Comparison of ENCODE assay signal across 27 cellular contexts in the genomic region with DNA sequence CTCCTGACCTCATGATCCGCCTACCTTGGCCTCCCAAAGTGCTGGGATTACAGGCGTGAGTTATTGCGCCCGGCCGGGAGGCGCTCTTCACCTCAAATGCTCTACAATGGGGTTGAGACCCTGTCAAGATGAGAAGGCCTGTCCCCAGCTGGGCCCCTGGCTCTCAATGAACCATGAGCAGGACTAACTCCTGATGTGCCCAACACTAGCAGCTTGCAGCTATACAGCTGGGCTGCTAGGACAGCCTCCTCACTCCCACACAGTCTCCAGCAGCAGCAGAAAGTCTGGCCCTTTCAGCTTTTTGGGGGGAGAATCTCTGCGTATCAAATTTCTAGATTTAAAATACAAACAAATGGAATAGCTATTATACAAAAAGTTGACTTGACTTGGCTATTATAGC. TPM values are rescaled to one million over a fixed set of nuclear protein-coding genes. Genes with fewer than 3 reads are reported as not detected.
DNase-seq lines count a peak whose midpoint lies in the region; ATAC-seq and TF ChIP-seq lines count a peak whose summit lies in the region.
"Had no signal": no experiment of that assay in that cellular context is flagged by ENCODE, and none has a peak within 500 bp of the region (broad histone marks: within the 10 kb centered on the region; RNA-seq: fewer than 3 reads in every experiment).

No MANE protein-coding gene starts in this region.

- no peak overlapping the region for H2AK9ac ChIP-seq in IMR-90 (replicated peaks; ENCODE audit: low read depth, low read length, poor library complexity)

- H2AFZ ChIP-seq in IMR-90 (replicated peaks; ENCODE audit: low read length, poor library complexity), result no peak overlapping the region

- peak; percentile 77 for ATAC-seq in IMR-90 (ENCODE audit: low read depth)
- ATAC-seq: activated CD4-positive, alpha-beta T cell treated with anti-CD3 and anti-CD28 coated beads for 36 hours; activated CD8-positive, alpha-beta T cell treated with anti-CD3 and anti-CD28 coated beads for 36 hours; mucosa of descending colon; natural killer cell treated with Interleukin-12 subunit alpha and Interleukin-12 subunit beta and Interleukin-15 and Interleukin-18, amount 100 ng/mL, for 72 hours; Panc1; SK-N-SH treated with all-trans-retinoic acid at 6 μM for 48 hours; stimulated activated effector memory CD8-positive, alpha-beta T cell treated with anti-CD3 and anti-CD28 coated beads, Interleukin-12 subunit alpha, Interleukin-12 subunit beta, amount 100 ng/mL, for 72 hours; T-helper 17 cell had no signal

- no CpG with 5 or more reads among the region's 7 CpGs for WGBS in IMR-90 (ENCODE audit: extremely low coverage in 2 of 2, insufficient read length in 1 of 2), 2 experiments
- no CpG with 5 or more reads among the region's 7 CpGs for WGBS in mesendoderm (ENCODE audit: extremely low coverage, insufficient coverage, low lambda C conversion rate)

- H3K36me3 ChIP-seq in IMR-90 (ENCODE audit: control insufficient read depth, insufficient read depth, low read length) (peaks cover 6% of the 10 kb centered on the region), mesendoderm (ENCODE audit: control insufficient read depth, insufficient read depth, low read length) (no peaks in the 10 kb centered on the region)

- H3K9me1 ChIP-seq in IMR-90 (ENCODE audit: insufficient read depth, low read length), result no peaks in the 10 kb centered on the region; the same call in 1 of the 2 replicates

- intact Hi-C loops in IMR-90 (cut with micrococcal nuclease), result no loop called here

- CTCF ChIA-PET in IMR-90 (lab: Yijun Ruan, JAX), result interaction anchor here (0.6 to 1.1 kb wide), 5 partner anchors 20 to 127 kb away, joined by 3 to 5 read pairs (median 3); no protein-coding TSS in a partner anchor

- dilution Hi-C loops in IMR-90 (cut with HindIII; ENCODE audit: low sequenced_read_pairs, unreplicated experiment), result no loop called here

- H3K4me1 ChIP-seq in IMR-90 (ENCODE audit: control insufficient read depth, insufficient read depth, low read length) (no peaks in the 10 kb centered on the region; the same call in 1 of the 2 replicates), mesendoderm (ENCODE audit: control insufficient read depth, low read depth, low read length) (no peaks in the 10 kb centered on the region)
- H3K4me1 ChIP-seq: Caco-2, esophagus squamous epithelium, upper lobe of left lung had no signal

- H4K8ac ChIP-seq in IMR-90 (ENCODE audit: low read depth in 2 of 2, low read length in 2 of 2) (no peak overlapping the region), mesendoderm (ENCODE audit: low read depth, low read length) (no peak overlapping the region)

- H3K4ac ChIP-seq in IMR-90 (ENCODE audit: low read depth, low read length) (no peak overlapping the region), mesendoderm (ENCODE audit: low read depth, low read length) (no peak overlapping the region)

- H3K9ac ChIP-seq in IMR-90 (ENCODE audit: low read depth, low read length) (no peak overlapping the region), mesendoderm (ENCODE audit: low read length) (no peak overlapping the region)

- H3K14ac ChIP-seq in IMR-90 (replicated peaks; ENCODE audit: low read depth, low read length), result no peak overlapping the region

- H3K27me3 ChIP-seq in IMR-90 (ENCODE audit: control insufficient read depth, insufficient read depth, low read length) (no peaks in the 10 kb centered on the region), mesendoderm (ENCODE audit: insufficient read depth, low read length, poor library complexity) (no peaks in the 10 kb centered on the region)
- H3K27me3 ChIP-seq: esophagus squamous epithelium, upper lobe of left lung had no signal

- H2BK20ac ChIP-seq in IMR-90 (ENCODE audit: low read depth, low read length), result no peak overlapping the region

- H4K5ac ChIP-seq in IMR-90 (ENCODE audit: low read depth, low read length) (no peak overlapping the region), mesendoderm (ENCODE audit: low read length) (no peak overlapping the region)

- H3K4me3 ChIP-seq in IMR-90 (ENCODE audit: insufficient read depth, low read depth, low read length) (no peak overlapping the region), mesendoderm (ENCODE audit: low read length) (no peak overlapping the region)
- H3K4me3 ChIP-seq: esophagus squamous epithelium, mucosa of descending colon, upper lobe of left lung had no signal

- POLR2A ChIA-PET in IMR-90 (lab: Charles Lee; ENCODE audit: unreplicated experiment), result no interaction called here

- DNase-seq in DMS153 (lab: John Stamatoyannopoulos, UW) (peak; percentile 8), DMS153 treated with DMSO at 0.1 percent for 48 hours (lab: John Stamatoyannopoulos, UW; ENCODE audit: unreplicated experiment) (no peak), IMR-90 (peak; percentile 37), NCI-H345 treated with DMSO at 0.1 percent for 48 hours (lab: John Stamatoyannopoulos, UW; ENCODE audit: unreplicated experiment) (peak; percentile 17), mesendoderm (peak; percentile 5), T-helper 2 cell (no peak), OCI-M2 (lab: John Stamatoyannopoulos, UW; ENCODE audit: unreplicated experiment) (no peak), cerebellum (ENCODE audit: low spot score) (no peak)
- DNase-seq: activated CD4-positive, alpha-beta T cell treated with anti-CD3 and anti-CD28 coated beads for 36 hours; activated CD8-positive, alpha-beta memory T cell treated with anti-CD3 and anti-CD28 coated beads, Interleukin-2, amount 50 U/mL, for 48 hours; activated CD8-positive, alpha-beta T cell treated with anti-CD3 and anti-CD28 coated beads for 36 hours; activated naive CD4-positive, alpha-beta T cell treated with Interleukin-2 at 50 U/mL for 16 hours; Caco-2; DND-41; esophagus squamous epithelium; GF-D8; MM.1S; mucosa of descending colon; Right ventricle myocardium superior; stimulated activated CD4-positive, alpha-beta T cell treated with anti-CD3 and anti-CD28 coated beads, Interleukin-15, amount 100 ng/mL, for 24 hours; T-helper 17 cell; upper lobe of left lung had no signal

- H3K9me3 ChIP-seq in IMR-90 (ENCODE audit: control insufficient read depth, insufficient read depth, low read length), result no peaks in the 10 kb centered on the region
- H3K9me3 ChIP-seq: Caco-2, esophagus squamous epithelium, mucosa of descending colon, upper lobe of left lung had no signal

- TF ChIP-seq RAD21 in IMR-90 (IDR thresholded peaks at IDR 0.05; ENCODE audit: low read length), result no peak

- TF ChIP-seq CTCF in IMR-90 (conservative IDR thresholded peaks at IDR 0.05; ENCODE audit: low read depth, low read length), result no peak

- H4K91ac ChIP-seq in IMR-90 (ENCODE audit: insufficient read depth, low read depth, low read length), result no peak overlapping the region

- H3K56ac ChIP-seq in IMR-90 (ENCODE audit: extremely low read depth, insufficient read depth, low read length) (no peak overlapping the region), mesendoderm (ENCODE audit: low read length) (peak overlapping the region; percentile 44)

- in situ Hi-C loops in IMR-90 (cut with MboI; ENCODE audit: low sequenced_read_pairs), result no loop called here

- no peak overlapping the region for H3K4me2 ChIP-seq in IMR-90 (ENCODE audit: low read depth, low read length)
- no peak overlapping the region for H3K4me2 ChIP-seq in mesendoderm (ENCODE audit: low read length)

- H2BK15ac ChIP-seq in IMR-90 (ENCODE audit: low read depth, low read length) (no peak overlapping the region), mesendoderm (replicated peaks; ENCODE audit: low read depth) (no peak overlapping the region)

- TF ChIP-seq POLR2A in IMR-90 (IDR thresholded peaks at IDR 0.05; ENCODE audit: low read depth, low read length), result no peak

- H2BK5ac ChIP-seq in IMR-90 (ENCODE audit: low read depth, low read length, poor library complexity, severe bottlenecking), result no peak overlapping the region
- no peak overlapping the region for H2BK5ac ChIP-seq in mesendoderm (ENCODE audit: low read length)

- BruUV-seq in IMR-90 (replicated peaks; lab: Mats Ljungman, UMichigan), result no TSS peak

- no peaks in the 10 kb centered on the region for H3K79me2 ChIP-seq in mesendoderm (ENCODE audit: control insufficient read depth, insufficient read depth, low read length)

- H3K23ac ChIP-seq in IMR-90 (ENCODE audit: low read depth, low read length), result no peak overlapping the region
- H3K23ac ChIP-seq in mesendoderm (ENCODE audit: low read length), result no peak overlapping the region

- H4K20me1 ChIP-seq in IMR-90 (ENCODE audit: insufficient read depth, low read length), result no peaks in the 10 kb centered on the region

- H3K18ac ChIP-seq in IMR-90 (ENCODE audit: low read depth, low read length) (no peak overlapping the region), mesendoderm (ENCODE audit: low read length) (no peak overlapping the region)

- H3K27ac ChIP-seq in IMR-90 (ENCODE audit: insufficient read depth, low read length), result no peak overlapping the region
- H3K27ac ChIP-seq in mesendoderm (ENCODE audit: low read depth, low read length), result no peak overlapping the region
- H3K27ac ChIP-seq: 22Rv1, esophagus squamous epithelium, upper lobe of left lung had no signal

- H2BK120ac ChIP-seq in IMR-90 (ENCODE audit: low read depth, low read length) (no peak overlapping the region), mesendoderm (ENCODE audit: low read depth, low read length) (no peak overlapping the region)

- no peak overlapping the region for H2AK5ac ChIP-seq in IMR-90 (ENCODE audit: low read depth, low read length)
- H2AK5ac ChIP-seq in mesendoderm (ENCODE audit: low read length), result no peak overlapping the region

- H3K79me1 ChIP-seq in IMR-90 (ENCODE audit: low read depth in 1 of 2, low read length in 2 of 2), result no peaks in the 10 kb centered on the region
- H3K79me1 ChIP-seq in mesendoderm (ENCODE audit: low read length), result no peaks in the 10 kb centered on the region

TF ChIP-seq in IMR-90, 13 proteins besides CTCF, POLR2A, EP300 and RAD21:
- TF ChIP-seq NFE2L2 (IDR thresholded peaks at IDR 0.05; ENCODE audit: low read depth, low read length) (no peak), RFX5 (IDR thresholded peaks at IDR 0.05; ENCODE audit: low read depth, low read length) (no peak), MXI1 (IDR thresholded peaks at IDR 0.05; ENCODE audit: borderline replicate concordance, low read depth, low read length) (no peak), CEBPB (IDR thresholded peaks at IDR 0.05; ENCODE audit: low read depth, low read length) (no peak)

RNA-seq across cellular contexts. Expression of gene TMTC4, which starts 30.3 kb away (rescaled TPM):
- 13.1 and 14.3 TPM in 2 replicates for total RNA-seq in IMR-90 (2012; rRNA removed)
- polyA plus RNA-seq in IMR-90 (2012; rRNA removed), result 7.4 and 8.4 TPM in 2 replicates
- polyA plus RNA-seq in IMR-90 (2012; cell fraction: cytosol; rRNA removed), result 6.2 and 6.5 TPM in 2 replicates
- polyA plus RNA-seq in IMR-90 (2012; cell fraction: nucleus; rRNA removed; ENCODE audit: low replicate concordance), result 9.1 and 18.2 TPM in 2 replicates
- polyA plus RNA-seq in mesendoderm (2013, experiment 1 of 2), result 15.7 TPM
- 16.5 TPM for polyA plus RNA-seq in mesendoderm (2013, experiment 2 of 2)
- 73.3 TPM for total RNA-seq in cerebellum

RNA-seq across cellular contexts. Expression of gene GGACT, which starts 55.7 kb away (rescaled TPM):
- total RNA-seq in IMR-90 (2012; rRNA removed) (2.0 and 2.2 TPM in 2 replicates), cerebellum (3.3 TPM)
- polyA plus RNA-seq in IMR-90 (2012; rRNA removed), result 1.9 and 2.6 TPM in 2 replicates
- 3.4 and 4.1 TPM in 2 replicates for polyA plus RNA-seq in IMR-90 (2012; cell fraction: cytosol; rRNA removed)
- polyA plus RNA-seq in IMR-90 (2012; cell fraction: nucleus; rRNA removed; ENCODE audit: low replicate concordance), result 1.3 and 2.5 TPM in 2 replicates
- 0.94 TPM for polyA plus RNA-seq in mesendoderm (2013, experiment 1 of 2)
- 0.63 TPM for polyA plus RNA-seq in mesendoderm (2013, experiment 2 of 2)

Comparison
In these comparisons a context has a peak if more than half of its experiments do, and no peak if none do; other contexts are left out.
1. DNase-seq: peak in DMS153 (single experiment), IMR-90 (single experiment), NCI-H345 treated with DMSO at 0.1 percent for 48 hours (single experiment) and mesendoderm (single experiment); none in DMS153 treated with DMSO at 0.1 percent for 48 hours (single experiment), T-helper 2 cell (0 of 5), OCI-M2 (single experiment) and cerebellum (single experiment).